In the genomic region with DNA sequence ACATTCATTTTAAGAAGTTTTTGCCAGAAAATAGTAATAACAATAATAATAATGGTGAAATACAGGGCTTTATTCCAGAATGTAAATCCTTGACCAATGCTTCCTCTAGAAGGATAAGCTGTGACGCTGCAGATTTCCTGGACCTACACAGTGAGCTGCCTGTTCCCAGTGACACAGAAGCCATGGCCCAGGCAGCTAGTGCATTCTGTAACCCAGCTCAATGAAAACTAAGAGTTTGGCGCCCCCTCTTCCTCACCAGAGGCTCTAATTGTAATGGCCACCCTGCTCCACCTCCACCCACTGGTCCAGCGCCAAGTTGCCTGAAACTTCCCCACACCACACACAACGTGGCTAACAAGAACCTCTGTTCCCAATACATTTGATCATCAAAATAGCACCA, we compare ENCODE assay signal across 8 cellular contexts.
DNase-seq lines count a peak whose midpoint lies in the region; ATAC-seq and TF ChIP-seq lines count a peak whose summit lies in the region.

No MANE protein-coding gene starts in this region.

- no peaks in the 10 kb centered on the region for H4K20me1 ChIP-seq in OCI-LY1 (ENCODE audit: insufficient read depth, low read length)

- no peak overlapping the region for H3K9ac ChIP-seq in OCI-LY1 (ENCODE audit: low read length)

- DNase-seq in BJ (ENCODE audit: low read depth) (no peak), glomerular visceral epithelial cell (ENCODE audit: extremely low spot score) (peak; percentile 19), retinal pigment epithelial cell (ENCODE audit: low read depth) (no peak), epidermal melanocyte (ENCODE audit: insufficient read length, low spot score) (no peak)
- no peak for DNase-seq in stimulated activated naive CD4-positive, alpha-beta T cell treated with Interleukin-2 at 50 U/mL for 16 hours (lab: John Stamatoyannopoulos, UW)
- DNase-seq in activated CD4-positive, alpha-beta T cell treated with anti-CD3 and anti-CD28 coated beads, Interleukin-2, amount 50 U/mL, for 4 hours = no peak

- H3K27ac ChIP-seq in OCI-LY1 (ENCODE audit: low read depth, low read length, poor library complexity, severe bottlenecking) = no peak overlapping the region

- H3K9me2 ChIP-seq in OCI-LY1 (ENCODE audit: low read depth, low read length) = no peaks in the 10 kb centered on the region

- H3K4me3 ChIP-seq in BJ (ENCODE audit: low read depth, low read length) (no peak overlapping the region), OCI-LY1 (ENCODE audit: low read depth, low read length, poor library complexity, severe bottlenecking) (no peak overlapping the region), retinal pigment epithelial cell (ENCODE audit: low read length) (no peak overlapping the region)

- CTCF ChIA-PET in BJ (lab: Yijun Ruan, JAX) = interaction anchor here (1.0 kb wide), 1 partner anchor 1437 kb away, joined by 3 read pairs; no protein-coding TSS in a partner anchor

- H3K9me3 ChIP-seq in OCI-LY1 (ENCODE audit: low read length) = no peaks in the 10 kb centered on the region

- no peak overlapping the region for H3K4me2 ChIP-seq in OCI-LY1 (ENCODE audit: low read length)

- POLR2A ChIA-PET in BJ (lab: Charles Lee) = no interaction called here

- H3F3A ChIP-seq in OCI-LY1 (ENCODE audit: insufficient read depth, low read length) = no peaks in the 10 kb centered on the region

- no peak overlapping the region for H2AFZ ChIP-seq in OCI-LY1 (ENCODE audit: low read length)

- no peaks in the 10 kb centered on the region for H3K79me2 ChIP-seq in OCI-LY1 (ENCODE audit: insufficient read depth, low read length)

- H3K4me1 ChIP-seq in OCI-LY1 (ENCODE audit: insufficient read depth, low read length, severe bottlenecking) = no peaks in the 10 kb centered on the region

- H3K27me3 ChIP-seq in BJ (ENCODE audit: control insufficient read depth, insufficient read depth, low read length) = no peaks in the 10 kb centered on the region
- no peaks in the 10 kb centered on the region for H3K27me3 ChIP-seq in OCI-LY1 (ENCODE audit: insufficient read depth, low read length)

- H3K36me3 ChIP-seq in BJ (ENCODE audit: control insufficient read depth, insufficient read depth, low read length) (no peaks in the 10 kb centered on the region), OCI-LY1 (ENCODE audit: insufficient read depth, low read length) (no peaks in the 10 kb centered on the region)

- peak; percentile 84 for ATAC-seq in GM21367 (IDR thresholded peaks at IDR 0.05; ENCODE audit: unreplicated experiment)

- TF ChIP-seq CTCF in BJ (IDR thresholded peaks at IDR 0.05; ENCODE audit: insufficient read depth, low read depth, low read length) (0 out of 2 replicates have a peak, but pooled peaks have one; percentile 14), OCI-LY1 (IDR thresholded peaks at IDR 0.05; ENCODE audit: low read length) (peak; percentile 37; the same call in 1 of the 2 replicates), retinal pigment epithelial cell (conservative IDR thresholded peaks at IDR 0.05; ENCODE audit: low read depth, low read length) (peak; percentile 47)
